In genomic region chr6:33176906-33177305, GRCh38 we compare ENCODE assay signal across 30 cellular contexts.
"Had no signal": no experiment of that assay in that cellular context is flagged by ENCODE, and none has a peak within 500 bp of the region (broad histone marks: within the 10 kb centered on the region; RNA-seq: fewer than 3 reads in every experiment).

No MANE protein-coding gene starts in this region.

- H3K79me2 ChIP-seq: parathyroid adenoma had no signal

- H3K9me3 Mint-ChIP-seq: dendritic cell treated with granulocyte-macrophage colony-stimulating factor and Interleukin-4, amounts not matched to agents 40 ng/mL and 50 ng/mL, for 4 days; immature natural killer cell; memory B cell; nephron; stimulated activated naive CD8-positive, alpha-beta T cell treated with anti-CD3 and anti-CD28 coated beads, Interleukin-15, amount 100 ng/mL, for 72 hours had no signal

- H3K9ac ChIP-seq: parathyroid adenoma had no signal

- H3K4me3 Mint-ChIP-seq: dendritic cell treated with granulocyte-macrophage colony-stimulating factor and Interleukin-4, amounts not matched to agents 40 ng/mL and 50 ng/mL, for 4 days; immature natural killer cell; memory B cell; nephron; stimulated activated naive CD8-positive, alpha-beta T cell treated with anti-CD3 and anti-CD28 coated beads, Interleukin-15, amount 100 ng/mL, for 72 hours had no signal

- ATAC-seq: heart right ventricle; left ventricle myocardium superior; sciatic nerve; stimulated activated naive CD8-positive, alpha-beta T cell treated with anti-CD3 and anti-CD28 coated beads, Interleukin-15, amount 100 ng/mL, for 72 hours had no signal

- H3K36me3 Mint-ChIP-seq: immature natural killer cell, memory B cell had no signal

- H3K36me3 ChIP-seq: colonic mucosa, esophagus squamous epithelium, heart right ventricle, right atrium auricular region, suprapubic skin, transverse colon, vagina had no signal

- H3K4me2 ChIP-seq: smooth muscle cell had no signal

- H3K4me3 ChIP-seq: colonic mucosa, esophagus squamous epithelium, heart right ventricle, lung, right atrium auricular region, smooth muscle cell, suprapubic skin, transverse colon, vagina had no signal

- H3K27me3 ChIP-seq: colonic mucosa, heart right ventricle, right atrium auricular region, suprapubic skin, vagina had no signal

- H3K9me3 ChIP-seq: colonic mucosa, esophagus squamous epithelium, heart right ventricle, right atrium auricular region, suprapubic skin, transverse colon, vagina had no signal

- H2AFZ ChIP-seq: parathyroid adenoma had no signal

- H3K4me1 Mint-ChIP-seq: immature natural killer cell; memory B cell; nephron; stimulated activated naive CD8-positive, alpha-beta T cell treated with anti-CD3 and anti-CD28 coated beads, Interleukin-15, amount 100 ng/mL, for 72 hours had no signal

- H3K27ac Mint-ChIP-seq: dendritic cell treated with granulocyte-macrophage colony-stimulating factor and Interleukin-4, amounts not matched to agents 40 ng/mL and 50 ng/mL, for 4 days; immature natural killer cell; memory B cell; nephron; progenitor cell of endocrine pancreas; stimulated activated naive CD8-positive, alpha-beta T cell treated with anti-CD3 and anti-CD28 coated beads, Interleukin-15, amount 100 ng/mL, for 72 hours had no signal

- H3K4me1 ChIP-seq: colonic mucosa, esophagus squamous epithelium, heart right ventricle, right atrium auricular region, suprapubic skin, transverse colon, vagina had no signal

- H3K27me3 Mint-ChIP-seq: stimulated activated naive CD8-positive, alpha-beta T cell treated with anti-CD3 and anti-CD28 coated beads, Interleukin-15, amount 100 ng/mL, for 72 hours had no signal

- H3K27ac ChIP-seq: colonic mucosa, esophagus squamous epithelium, heart right ventricle, parathyroid adenoma, right atrium auricular region, suprapubic skin, transverse colon, vagina had no signal

- DNase-seq: colonic mucosa; effector CD8-positive, alpha-beta T cell; erythroblast; esophagus squamous epithelium; foreskin melanocyte; glutamatergic neuron; heart right ventricle; hypothalamus; immature natural killer cell; islet precursor cell; left ventricle myocardium superior; occipital lobe; stimulated activated CD4-positive, alpha-beta T cell treated with anti-CD3 and anti-CD28 coated beads, Interleukin-12 subunit alpha, Interleukin-12 subunit beta, amount 100 ng/mL, for 4 hours; stimulated activated CD4-positive, alpha-beta T cell treated with anti-CD3 and anti-CD28 coated beads, Interleukin-1b, Interleukin-23, amount 100 ng/mL, for 48 hours; stimulated activated CD4-positive, alpha-beta T cell treated with anti-CD3 and anti-CD28 coated beads, Interleukin-4, amount 100 ng/mL, for 1 hour; stimulated activated CD8-positive, alpha-beta memory T cell treated with anti-CD3 and anti-CD28 coated beads, Interleukin-4, amount 100 ng/mL, for 48 hours; stimulated activated naive CD4-positive, alpha-beta T cell; stimulated activated naive CD8-positive, alpha-beta T cell treated with anti-CD3 and anti-CD28 coated beads, Interleukin-15, amount 100 ng/mL, for 72 hours; transverse colon had no signal
